Comparison of ENCODE assay signal across 8 cellular contexts in the genomic region with DNA sequence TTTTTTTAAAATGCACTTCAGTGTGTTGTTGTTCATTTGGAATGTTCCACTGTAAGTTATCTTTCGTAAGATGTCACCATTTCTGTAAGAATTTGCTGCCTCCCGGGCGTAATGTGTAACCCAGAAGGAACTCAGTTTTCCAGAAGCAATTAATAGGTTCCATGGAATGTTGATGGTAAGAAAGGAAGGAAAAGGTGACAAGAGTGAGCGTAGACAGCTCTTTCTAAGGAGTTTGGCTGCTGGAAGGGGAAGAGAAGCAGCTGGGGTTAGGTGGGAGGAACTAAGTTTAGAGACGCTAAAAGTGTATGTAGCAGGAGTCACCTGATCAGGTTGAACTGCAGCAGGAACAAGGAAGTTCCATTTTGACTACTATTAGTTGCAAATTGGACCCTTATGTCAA. TPM values are rescaled to one million over a fixed set of nuclear protein-coding genes. Genes with fewer than 3 reads are reported as not detected.
A peak's percentile ranks its signal among the peaks of the same experiment; 100 is the strongest.
DNase-seq lines count a peak whose midpoint lies in the region; ATAC-seq, FAIRE-seq and TF ChIP-seq lines count a peak whose summit lies in the region.

No MANE protein-coding gene starts in this region.

- no peaks in the 10 kb centered on the region for H3K9me3 ChIP-seq in naive thymus-derived CD4-positive, alpha-beta T cell (ENCODE audit: control insufficient read depth in 2 of 3, low read length in 3 of 3)

- H3K36me3 ChIP-seq in naive thymus-derived CD4-positive, alpha-beta T cell (ENCODE audit: control insufficient read depth in 2 of 3, insufficient read depth in 3 of 3, low read length in 3 of 3): no peaks in the 10 kb centered on the region

- TF ChIP-seq CTCF in C4-2B (conservative IDR thresholded peaks at IDR 0.05): no peak

- no peaks in the 10 kb centered on the region for H3K27me3 Mint-ChIP-seq in activated naive CD8-positive, alpha-beta T cell
- H3K27me3 Mint-ChIP-seq in naive thymus-derived CD4-positive, alpha-beta T cell: peaks cover 0 to 4% (median 0%) of the 10 kb centered on the region in 5 donors

- peak overlapping the region; percentile 89 for H3K27ac Mint-ChIP-seq in activated naive CD8-positive, alpha-beta T cell
- H3K27ac Mint-ChIP-seq in naive thymus-derived CD4-positive, alpha-beta T cell: peak overlapping the region; percentile 89 to 97 (median 93)

- DNase-seq in naive thymus-derived CD4-positive, alpha-beta T cell: peak in 1 of 9 donors; percentile 3
- DNase-seq in GM12892 (ENCODE audit: insufficient read length) (no peak), cerebellar cortex (ENCODE audit: low spot score) (no peak)

- no peak for FAIRE-seq in GM12892 (lab: Jason Lieb, UNC)

- H3K27ac ChIP-seq in C4-2B: peak overlapping the region; percentile 59
- peak overlapping the region; percentile 72 for H3K27ac ChIP-seq in naive thymus-derived CD4-positive, alpha-beta T cell (ENCODE audit: low read depth, low read length)

- peak; percentile 17 for ATAC-seq in HG03378 (IDR thresholded peaks at IDR 0.05; ENCODE audit: unreplicated experiment)
- ATAC-seq in naive thymus-derived CD4-positive, alpha-beta T cell: no peak
- no peak for ATAC-seq in HG02571 (IDR thresholded peaks at IDR 0.05; ENCODE audit: unreplicated experiment)
- ATAC-seq in GM21367 (IDR thresholded peaks at IDR 0.05; ENCODE audit: unreplicated experiment): no peak

- no peaks in the 10 kb centered on the region for H3K27me3 ChIP-seq in naive thymus-derived CD4-positive, alpha-beta T cell (ENCODE audit: control insufficient read depth in 2 of 2, insufficient read depth in 2 of 2, low read length in 2 of 2)

- CTCF ChIA-PET in naive thymus-derived CD4-positive, alpha-beta T cell (lab: Charles Lee): interaction anchor here (0.6 to 1.5 kb wide), 6 partner anchors 14 to 592 kb away, joined by 3 to 5 read pairs (median 4); no protein-coding TSS in a partner anchor

- no peak overlapping the region for H3K4me3 Mint-ChIP-seq in activated naive CD8-positive, alpha-beta T cell
- peak overlapping the region in 9 of 10 donors; percentile 48 to 87 (median 76) for H3K4me3 Mint-ChIP-seq in naive thymus-derived CD4-positive, alpha-beta T cell

- no peaks in the 10 kb centered on the region for H3K9me3 Mint-ChIP-seq in activated naive CD8-positive, alpha-beta T cell (ENCODE audit: low read depth)
- H3K9me3 Mint-ChIP-seq in naive thymus-derived CD4-positive, alpha-beta T cell: peaks cover 0 to 3% (median 0%) of the 10 kb centered on the region in 11 donors

- intact Hi-C loops in naive thymus-derived CD4-positive, alpha-beta T cell (cut with micrococcal nuclease): loop anchor here (1.0 to 5.0 kb wide), 9 partner anchors 17 to 1014 kb away; partner anchors contain the start of genes HAUS7 (in 1 of the 2), HCFC1 (in 1 of the 2) and TMEM187 (in 1 of the 2)

- H3K4me1 ChIP-seq in naive thymus-derived CD4-positive, alpha-beta T cell (ENCODE audit: control insufficient read depth in 2 of 2, insufficient read depth in 2 of 2, low read length in 2 of 2): peaks cover 0 to 8% of the 10 kb centered on the region in 2 donors

- POLR2A ChIA-PET in naive thymus-derived CD4-positive, alpha-beta T cell (lab: Charles Lee): interaction anchor here (1.8 to 2.4 kb wide), 2 partner anchors 14 to 16 kb away, joined by 3 to 12 read pairs; no protein-coding TSS in a partner anchor

- peaks cover 6% of the 10 kb centered on the region for H3K4me1 Mint-ChIP-seq in activated naive CD8-positive, alpha-beta T cell (ENCODE audit: low read depth)
- H3K4me1 Mint-ChIP-seq in naive thymus-derived CD4-positive, alpha-beta T cell: peaks cover 0 to 12% (median 4%) of the 10 kb centered on the region in 7 donors

- H3K4me3 ChIP-seq in naive thymus-derived CD4-positive, alpha-beta T cell (ENCODE audit: low read length): peak overlapping the region; percentile 52

- TF ChIP-seq POLR2A in GM12892 (IDR thresholded peaks at IDR 0.05; ENCODE audit: low read depth, low read length): no peak

- H3K36me3 Mint-ChIP-seq in activated naive CD8-positive, alpha-beta T cell: no peaks in the 10 kb centered on the region
- peaks cover 0 to 2% (median 0%) of the 10 kb centered on the region in 5 donors for H3K36me3 Mint-ChIP-seq in naive thymus-derived CD4-positive, alpha-beta T cell

RNA-seq across cellular contexts. Expression of gene PNMA5, which starts 35.9 kb away (rescaled TPM):
- under 1 TPM in 1 of 5 experiments, not detected in 4; 0.31 TPM for total RNA-seq in naive thymus-derived CD4-positive, alpha-beta T cell
- polyA plus RNA-seq in naive thymus-derived CD4-positive, alpha-beta T cell: not detected
- polyA plus RNA-seq in GM12892 (2012; ENCODE audit: missing spikeins): 0.08 TPM
